In genomic region chr5:2801602-2802525, GRCh38 we compare ENCODE assay signal across 20 cellular contexts. TPM values are rescaled to one million over a fixed set of nuclear protein-coding genes. Genes with fewer than 3 reads are reported as not detected.
"Had no signal": no experiment of that assay in that cellular context is flagged by ENCODE, and none has a peak within 500 bp of the region (broad histone marks: within the 10 kb centered on the region; RNA-seq: fewer than 3 reads in every experiment).

No MANE protein-coding gene starts in this region.

- H3K9me3 Mint-ChIP-seq: activated naive CD4-positive, alpha-beta T cell treated with anti-CD3 and anti-CD28 coated beads, Interleukin-2, amount 50 U/mL, for 24 hours; activated T-cell treated with anti-CD3 and anti-CD28 coated beads, Interleukin-2, amount 50 U/mL, for 24 hours; brain had no signal

- H3K4me1 Mint-ChIP-seq: activated naive CD4-positive, alpha-beta T cell treated with anti-CD3 and anti-CD28 coated beads, Interleukin-2, amount 50 U/mL, for 24 hours; brain; central memory CD8-positive, alpha-beta T cell; immature natural killer cell; natural killer cell had no signal

- ATAC-seq: activated CD4-positive, CD25-positive, alpha-beta regulatory T cell treated with anti-CD3 and anti-CD28 coated beads, Interleukin-2, amount 50 U/mL, for 24 hours; effector memory CD8-positive, alpha-beta T cell; left cardiac atrium; natural killer cell; psoas muscle; sciatic nerve had no signal

- H3K27ac Mint-ChIP-seq: activated naive CD4-positive, alpha-beta T cell treated with anti-CD3 and anti-CD28 coated beads, Interleukin-2, amount 50 U/mL, for 24 hours; activated T-cell treated with anti-CD3 and anti-CD28 coated beads, Interleukin-2, amount 50 U/mL, for 24 hours; brain; effector memory CD8-positive, alpha-beta T cell; immature natural killer cell; natural killer cell had no signal

- H3K27me3 Mint-ChIP-seq: activated T-cell treated with anti-CD3 and anti-CD28 coated beads, Interleukin-2, amount 50 U/mL, for 24 hours; central memory CD8-positive, alpha-beta T cell; effector memory CD8-positive, alpha-beta T cell had no signal

- DNase-seq: activated CD4-positive, alpha-beta T cell treated with anti-CD3 and anti-CD28 coated beads, Interleukin-2, amount 50 U/mL, for 4 hours; activated effector memory CD4-positive, alpha-beta T cell treated with Interleukin-2 at 50 U/mL for 16 hours; activated T-cell treated with anti-CD3 and anti-CD28 coated beads, Interleukin-2, amount 50 U/mL, for 24 hours; amniotic stem cell; cortex of kidney; effector memory CD8-positive, alpha-beta T cell; immature natural killer cell; left cardiac atrium; natural killer cell; occipital lobe; psoas muscle; stimulated activated CD4-positive, alpha-beta T cell treated with anti-CD3 and anti-CD28 coated beads, Interleukin-2, amount 100 ng/mL, for 24 hours; stimulated activated naive CD4-positive, alpha-beta T cell treated with Interleukin-2 at 50 U/mL for 16 hours; uterus had no signal

- H3K4me3 Mint-ChIP-seq: activated naive CD4-positive, alpha-beta T cell treated with anti-CD3 and anti-CD28 coated beads, Interleukin-2, amount 50 U/mL, for 24 hours; activated T-cell treated with anti-CD3 and anti-CD28 coated beads, Interleukin-2, amount 50 U/mL, for 24 hours; brain; central memory CD8-positive, alpha-beta T cell; effector memory CD8-positive, alpha-beta T cell; immature natural killer cell; natural killer cell had no signal

- H3K36me3 Mint-ChIP-seq: activated naive CD4-positive, alpha-beta T cell treated with anti-CD3 and anti-CD28 coated beads, Interleukin-2, amount 50 U/mL, for 24 hours; brain; immature natural killer cell; natural killer cell had no signal

RNA-seq across cellular contexts. Expression of gene IRX2, which starts 50.4 kb away (rescaled TPM):
- total RNA-seq: natural killer cell; occipital lobe; T-helper 2 cell treated with Interferon-gamma antibody and Interleukin-4, amounts not matched to agents 100 ng/mL and 5 ng/mL, for 36 hours had no signal
